ENCODE assay signal across 8 cellular contexts in the genomic region with DNA sequence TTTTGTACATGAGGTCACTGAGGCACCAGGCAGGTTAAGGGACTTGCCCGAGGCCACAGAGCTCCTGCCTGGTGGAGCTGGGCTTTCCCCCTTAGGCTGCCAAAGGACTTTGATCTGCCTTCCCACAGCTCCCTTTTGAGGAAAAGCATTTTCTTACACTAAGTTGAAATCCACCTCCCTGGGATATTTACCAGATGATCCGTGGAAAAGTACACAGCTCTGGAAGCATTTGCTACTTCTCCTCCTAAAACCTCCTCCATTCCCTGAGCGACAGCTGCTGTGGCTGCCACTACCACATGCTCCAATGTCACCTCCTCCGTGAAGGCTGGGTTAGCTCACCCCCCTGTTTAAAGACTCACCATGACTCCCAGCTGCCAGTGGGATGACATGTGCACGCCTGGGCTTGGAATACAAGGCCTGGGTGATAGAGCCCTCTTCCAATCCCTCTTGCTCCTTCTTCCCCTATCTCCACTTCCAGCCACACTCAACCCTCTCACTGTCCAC. TPM values are rescaled to one million over a fixed set of nuclear protein-coding genes. Genes with fewer than 3 reads are reported as not detected.
DNase-seq lines count a peak whose midpoint lies in the region; ATAC-seq and TF ChIP-seq lines count a peak whose summit lies in the region.

No MANE protein-coding gene starts in this region.

- DNase-seq in BE2C (peak; percentile 61), right cardiac atrium (peak in 1 of 3 donors; percentile 43), NAMALWA (ENCODE audit: low spot score) (no peak)

- H3K36me3 ChIP-seq in BE2C (no peaks in the 10 kb centered on the region), HUES6 (ENCODE audit: control insufficient read depth, insufficient read depth, low read length) (no peaks in the 10 kb centered on the region), skeletal muscle tissue (ENCODE audit: control insufficient read depth in 3 of 3, insufficient read depth in 3 of 3, low read length in 3 of 3) (no peaks in the 10 kb centered on the region)

- no peak for TF ChIP-seq CTCF in BE2C (IDR thresholded peaks at IDR 0.05; ENCODE audit: low read depth, low read length)
- TF ChIP-seq CTCF in WI38 (IDR thresholded peaks at IDR 0.05; ENCODE audit: low read depth, low read length): no peak

- H3K27ac ChIP-seq in HUES6 (ENCODE audit: low read depth, low read length): no peak overlapping the region
- H3K27ac ChIP-seq in right cardiac atrium (ENCODE audit: low read length): peak overlapping the region; percentile 76
- peak overlapping the region; percentile 93 for H3K27ac ChIP-seq in skeletal muscle tissue (ENCODE audit: low read depth, low read length)

- peaks cover 9% of the 10 kb centered on the region for H3K4me1 ChIP-seq in BE2C
- H3K4me1 ChIP-seq in HUES6 (ENCODE audit: control insufficient read depth, insufficient read depth, low read length): peaks cover 31% of the 10 kb centered on the region
- H3K4me1 ChIP-seq in right cardiac atrium (ENCODE audit: control insufficient read depth, insufficient read depth, low read length): peaks cover 15% of the 10 kb centered on the region
- peaks cover 47 to 60% (median 48%) of the 10 kb centered on the region in 3 donors for H3K4me1 ChIP-seq in skeletal muscle tissue (ENCODE audit: control insufficient read depth in 3 of 3, insufficient read depth in 3 of 3, low read length in 3 of 3)

- H3K4me3 ChIP-seq in BE2C (ENCODE audit: low read depth, low read length): peak overlapping the region; percentile 51; the same call in 1 of the 2 replicates
- peak overlapping the region; percentile 78; the same call in 1 of the 2 replicates for H3K4me3 ChIP-seq in HUES6 (ENCODE audit: low read depth, low read length)
- peak overlapping the region; percentile 65; the same call in 1 of the 2 replicates for H3K4me3 ChIP-seq in WI38 (ENCODE audit: low read depth, low read length)
- no peak overlapping the region for H3K4me3 ChIP-seq in right cardiac atrium (ENCODE audit: low read length)
- H3K4me3 ChIP-seq in skeletal muscle tissue (ENCODE audit: low read length in 3 of 3): peak overlapping the region; percentile 80 to 82 (median 81)

- no peaks in the 10 kb centered on the region for H3K27me3 ChIP-seq in BE2C
- no peaks in the 10 kb centered on the region for H3K27me3 ChIP-seq in HUES6 (ENCODE audit: control insufficient read depth, insufficient read depth, low read length)
- H3K27me3 ChIP-seq in right cardiac atrium (ENCODE audit: control insufficient read depth, insufficient read depth): no peaks in the 10 kb centered on the region
- no peaks in the 10 kb centered on the region for H3K27me3 ChIP-seq in skeletal muscle tissue (ENCODE audit: control insufficient read depth in 3 of 3, insufficient read depth in 3 of 3, low read length in 3 of 3)

- ATAC-seq in right cardiac atrium: peak in 1 of 2 donors; percentile 4
- ATAC-seq in HG02588 (IDR thresholded peaks at IDR 0.05; ENCODE audit: unreplicated experiment): no peak
- no peak for ATAC-seq in GM21367 (IDR thresholded peaks at IDR 0.05; ENCODE audit: unreplicated experiment)

- H3K9me3 ChIP-seq in BE2C: no peaks in the 10 kb centered on the region
- no peaks in the 10 kb centered on the region for H3K9me3 ChIP-seq in HUES6 (ENCODE audit: control insufficient read depth, insufficient read depth, low read depth, low read length)
- no peaks in the 10 kb centered on the region for H3K9me3 ChIP-seq in right cardiac atrium (ENCODE audit: control insufficient read depth, low read length)
- no peaks in the 10 kb centered on the region for H3K9me3 ChIP-seq in skeletal muscle tissue (ENCODE audit: control insufficient read depth in 3 of 3, low read length in 3 of 3)

- WGBS in right cardiac atrium: 50% methylated on average over 5 of the region's 5 CpGs

- H3K9ac ChIP-seq in HUES6 (ENCODE audit: low read length): no peak overlapping the region
- peak overlapping the region; percentile 83 to 90 (median 84) for H3K9ac ChIP-seq in skeletal muscle tissue (ENCODE audit: low read depth in 1 of 3, low read length in 3 of 3)

- intact Hi-C loops in right cardiac atrium (cut with DNase I): loop anchor here in 1 of 4 donors (10.0 kb wide), 1 partner anchor 74 kb away; no protein-coding TSS in a partner anchor

RNA-seq across cellular contexts. Expression of a gene that starts 1.2 kb away (rescaled TPM):
- polyA plus RNA-seq in BE2C (2012; ENCODE audit: insufficient read depth, insufficient read length, low read depth): 159 TPM
- total RNA-seq in right cardiac atrium: 100 to 1,000 TPM; 295 to 331 (median 321) TPM
- 228 TPM for polyA plus RNA-seq in right cardiac atrium
- total RNA-seq in skeletal muscle tissue: 79.3 TPM
